1 cellular context compared by ENCODE assay signal in genomic region chr7:130430841-130431713, GRCh38.
A peak's percentile ranks its signal among the peaks of the same experiment; 100 is the strongest.
TF ChIP-seq lines count a peak whose summit lies in the region.

No MANE protein-coding gene starts in this region.

TF ChIP-seq in K562, 482 proteins besides CTCF, POLR2A, EP300 and RAD21:
- TF ChIP-seq RCOR1 (IDR thresholded peaks at IDR 0.05; ENCODE audit: borderline replicate concordance in 1 of 2, low read depth in 2 of 2, low read length in 2 of 2) (no peak), ETV1 (tag; conservative IDR thresholded peaks at IDR 0.05; ENCODE audit: low read depth) (no peak), SMARCA4 (IDR thresholded peaks at IDR 0.05) (no peak), ZBTB2 (IDR thresholded peaks at IDR 0.05) (no peak), EGR1 (conservative IDR thresholded peaks at IDR 0.05) (peak; percentile 31; the same call in 1 of the 2 replicates)
